26 cellular contexts compared by ENCODE assay signal in the genomic region with DNA sequence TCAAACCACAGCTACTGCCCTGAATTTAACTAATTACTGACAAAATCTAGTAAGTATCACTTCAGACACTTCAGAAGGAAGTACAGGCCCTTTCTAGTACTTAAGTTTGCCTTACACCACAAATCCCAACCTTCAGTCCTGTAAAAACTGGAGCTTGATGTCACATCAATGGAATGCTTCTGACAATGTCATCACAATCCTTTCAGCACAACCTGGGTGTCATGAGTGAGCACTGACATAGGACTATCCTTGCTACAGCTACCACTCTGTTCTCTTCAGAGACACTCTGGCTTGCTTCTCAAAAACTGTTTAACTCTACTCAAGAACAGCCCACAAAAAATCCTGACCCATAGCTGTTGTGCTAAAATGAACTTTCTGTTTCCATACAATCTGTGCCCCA.
"Had no signal": no experiment of that assay in that cellular context is flagged by ENCODE, and none has a peak within 500 bp of the region (broad histone marks: within the 10 kb centered on the region; RNA-seq: fewer than 3 reads in every experiment).

No MANE protein-coding gene starts in this region.

- H3K4me3 Mint-ChIP-seq: endodermal cell; naive thymus-derived CD8-positive, alpha-beta T cell; neural progenitor cell; stimulated activated naive B cell treated with anti-CD40 and anti-IgM and Interleukin-4, amounts not matched to agents 10 μg/mL and 1 μg/mL and 100 μg/mL, for 72 hours had no signal

- H3K27me3 ChIP-seq: foreskin keratinocyte, neural progenitor cell, pancreas, sigmoid colon, transverse colon had no signal

- H3K4me2 ChIP-seq: neural progenitor cell had no signal

- H3K4me3 ChIP-seq: coronary artery, left lung, mucosa of descending colon, neural progenitor cell, pancreas, psoas muscle, sigmoid colon, skin epidermis, stomach, thoracic aorta, transverse colon had no signal

- H3K9me3 ChIP-seq: left lung, mucosa of descending colon, pancreas, psoas muscle, sigmoid colon, stomach, thoracic aorta, transverse colon had no signal

- FAIRE-seq: endothelial cell of umbilical vein, pancreas had no signal

- H3K36me3 Mint-ChIP-seq: neural progenitor cell; stimulated activated naive B cell treated with anti-CD40 and anti-IgM and Interleukin-4, amounts not matched to agents 10 μg/mL and 1 μg/mL and 100 μg/mL, for 72 hours had no signal

- H3K4me1 Mint-ChIP-seq: naive thymus-derived CD8-positive, alpha-beta T cell; stimulated activated naive B cell treated with anti-CD40 and anti-IgM and Interleukin-4, amounts not matched to agents 10 μg/mL and 1 μg/mL and 100 μg/mL, for 72 hours had no signal

- ATAC-seq: foreskin keratinocyte; left lung; mucosa of descending colon; naive thymus-derived CD8-positive, alpha-beta T cell; pancreas; psoas muscle; stimulated activated naive B cell treated with anti-CD40 and anti-IgM and Interleukin-4, amounts not matched to agents 10 μg/mL and 1 μg/mL and 100 μg/mL, for 72 hours had no signal

- H3K27ac Mint-ChIP-seq: endodermal cell; naive thymus-derived CD8-positive, alpha-beta T cell; neural progenitor cell; stimulated activated naive B cell treated with anti-CD40 and anti-IgM and Interleukin-4, amounts not matched to agents 10 μg/mL and 1 μg/mL and 100 μg/mL, for 72 hours had no signal

- H3K4me1 ChIP-seq: foreskin keratinocyte, left lung, pancreas, psoas muscle, sigmoid colon, stomach, transverse colon had no signal

- H3K9ac ChIP-seq: neural progenitor cell had no signal

- H3K27ac ChIP-seq: coronary artery, foreskin keratinocyte, left lung, neural progenitor cell, pancreas, psoas muscle, sigmoid colon, skin epidermis, stomach, thoracic aorta, transverse colon had no signal

- H3K9me3 Mint-ChIP-seq: naive thymus-derived CD8-positive, alpha-beta T cell; stimulated activated naive B cell treated with anti-CD40 and anti-IgM and Interleukin-4, amounts not matched to agents 10 μg/mL and 1 μg/mL and 100 μg/mL, for 72 hours had no signal

- H3K36me3 ChIP-seq: left lung, neural progenitor cell, pancreas, sigmoid colon, stomach, thoracic aorta, transverse colon had no signal

- DNase-seq: central memory CD4-positive, alpha-beta T cell; effector CD4-positive, alpha-beta T cell; endodermal cell; erythroblast; hippocampal formation; kidney glomerular epithelial cell; left lung; mucosa of descending colon; naive thymus-derived CD8-positive, alpha-beta T cell; nucleus accumbens; pancreas; psoas muscle; retina; sigmoid colon; stimulated activated CD4-positive, alpha-beta T cell treated with anti-CD3 and anti-CD28 coated beads, Interleukin-2, amount 100 ng/mL, for 24 hours; stimulated activated CD4-positive, alpha-beta T cell treated with anti-CD3 and anti-CD28 coated beads, Interleukin-4, amount 100 ng/mL, for 4 hours; stimulated activated naive B cell treated with anti-CD40 and anti-IgM and Interleukin-4, amounts not matched to agents 10 μg/mL and 1 μg/mL and 100 μg/mL, for 72 hours; stomach; substantia nigra; transverse colon had no signal
